ENCODE assay signal across 14 cellular contexts in the genomic region with DNA sequence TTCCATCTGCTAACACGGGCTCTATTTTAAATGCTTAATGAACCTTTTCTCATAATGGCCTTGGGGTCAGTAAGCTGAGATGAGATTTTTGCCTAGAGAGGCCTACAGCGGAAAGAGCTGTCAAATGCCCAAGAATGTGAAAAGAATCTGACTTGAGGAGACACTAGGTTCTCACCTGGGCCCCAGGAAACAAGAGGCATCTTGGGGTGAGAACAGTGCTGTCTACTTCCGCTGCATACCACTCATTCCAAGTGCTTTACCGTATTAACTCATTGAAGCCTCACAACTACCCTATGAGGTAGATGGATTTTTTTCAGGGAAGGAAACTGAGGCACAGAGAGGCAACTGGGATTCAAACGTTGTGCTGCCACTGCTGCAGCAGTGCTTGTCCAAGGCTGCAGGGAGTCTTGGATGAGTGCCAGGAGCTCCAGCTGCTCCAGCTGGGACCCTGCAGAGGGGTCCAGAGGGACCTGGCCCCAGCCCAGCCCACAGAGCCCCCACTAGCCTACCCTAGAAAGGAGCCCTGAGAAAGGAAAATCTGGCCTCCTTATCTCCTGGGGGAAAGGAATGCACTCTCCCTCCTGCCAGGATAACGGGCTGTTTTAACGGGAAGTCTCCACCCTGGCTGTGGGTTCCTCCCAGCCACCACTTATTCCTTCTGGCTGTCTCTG.
DNase-seq lines count a peak whose midpoint lies in the region; TF ChIP-seq lines count a peak whose summit lies in the region.
"Had no signal": no experiment of that assay in that cellular context is flagged by ENCODE, and none has a peak within 500 bp of the region (broad histone marks: within the 10 kb centered on the region; RNA-seq: fewer than 3 reads in every experiment).

No MANE protein-coding gene starts in this region.

- intact Hi-C loops in esophagus squamous epithelium (cut with DNase I) (loop anchor here (10.0 kb wide), 1 partner anchor 89 kb away; the partner anchor contains the start of gene HEG1), posterior vena cava (cut with DNase I) (loop anchor here (1.0 to 10.0 kb wide), 3 partner anchors 31 to 149 kb away; no protein-coding TSS in a partner anchor)

- peak; percentile 83 for DNase-seq in GM03348 (ENCODE audit: low spot score)
- peak; percentile 76 for DNase-seq in NCI-H82 (lab: John Stamatoyannopoulos, UW)
- no peak for DNase-seq in esophagus squamous epithelium (lab: John Stamatoyannopoulos, UW)
- DNase-seq in posterior vena cava (ENCODE audit: low spot score), result peak; percentile 77
- DNase-seq in KG1 (lab: John Stamatoyannopoulos, UW), result no peak
- DNase-seq in NCI-H1092 treated with DMSO at 0.1 percent for 48 hours (lab: John Stamatoyannopoulos, UW), result no peak
- no peak for DNase-seq in NK-92 (lab: John Stamatoyannopoulos, UW; ENCODE audit: unreplicated experiment)
- DNase-seq: activated CD8-positive, alpha-beta memory T cell treated with anti-CD3 and anti-CD28 coated beads, Interleukin-2, amount 10 ng/mL, durations not matched to agents 7 days and 5 days; amniotic stem cell; DND-41; islet precursor cell; NCI-H524 treated with DMSO at 0.1 percent for 48 hours; stimulated activated CD4-positive, alpha-beta T cell treated with anti-CD3 and anti-CD28 coated beads, Interleukin-2, amount 100 ng/mL, for 48 hours had no signal

- no peak for TF ChIP-seq POLR2A in esophagus squamous epithelium (IDR thresholded peaks at IDR 0.05)

- no peaks in the 10 kb centered on the region for H3K27me3 ChIP-seq in esophagus squamous epithelium

- peaks cover 47 to 89% (median 57%) of the 10 kb centered on the region in 3 donors for H3K4me1 ChIP-seq in esophagus squamous epithelium

- 68 to 88% methylated on average over 6 to 7 of the region's 7 CpGs for WGBS in esophagus squamous epithelium, 2 donors

- no peak overlapping the region for H3K4me3 ChIP-seq in esophagus squamous epithelium

- no peaks in the 10 kb centered on the region for H3K9me3 ChIP-seq in esophagus squamous epithelium

- peak overlapping the region in 3 of 4 donors; percentile 71 to 82 (median 80) for H3K27ac ChIP-seq in esophagus squamous epithelium
- H3K27ac ChIP-seq: epithelial cell of prostate had no signal

- no peak for TF ChIP-seq CTCF in esophagus squamous epithelium (IDR thresholded peaks at IDR 0.05)

- no peaks in the 10 kb centered on the region for H3K36me3 ChIP-seq in esophagus squamous epithelium

Comparison
In these comparisons a context has a peak if more than half of its experiments do, and no peak if none do; other contexts are left out.
1. DNase-seq: peak in GM03348 (single experiment), NCI-H82 (single experiment) and posterior vena cava (single experiment); none in esophagus squamous epithelium (single experiment), KG1 (single experiment), NCI-H1092 treated with DMSO at 0.1 percent for 48 hours (single experiment) and NK-92 (single experiment).